In the genomic region with DNA sequence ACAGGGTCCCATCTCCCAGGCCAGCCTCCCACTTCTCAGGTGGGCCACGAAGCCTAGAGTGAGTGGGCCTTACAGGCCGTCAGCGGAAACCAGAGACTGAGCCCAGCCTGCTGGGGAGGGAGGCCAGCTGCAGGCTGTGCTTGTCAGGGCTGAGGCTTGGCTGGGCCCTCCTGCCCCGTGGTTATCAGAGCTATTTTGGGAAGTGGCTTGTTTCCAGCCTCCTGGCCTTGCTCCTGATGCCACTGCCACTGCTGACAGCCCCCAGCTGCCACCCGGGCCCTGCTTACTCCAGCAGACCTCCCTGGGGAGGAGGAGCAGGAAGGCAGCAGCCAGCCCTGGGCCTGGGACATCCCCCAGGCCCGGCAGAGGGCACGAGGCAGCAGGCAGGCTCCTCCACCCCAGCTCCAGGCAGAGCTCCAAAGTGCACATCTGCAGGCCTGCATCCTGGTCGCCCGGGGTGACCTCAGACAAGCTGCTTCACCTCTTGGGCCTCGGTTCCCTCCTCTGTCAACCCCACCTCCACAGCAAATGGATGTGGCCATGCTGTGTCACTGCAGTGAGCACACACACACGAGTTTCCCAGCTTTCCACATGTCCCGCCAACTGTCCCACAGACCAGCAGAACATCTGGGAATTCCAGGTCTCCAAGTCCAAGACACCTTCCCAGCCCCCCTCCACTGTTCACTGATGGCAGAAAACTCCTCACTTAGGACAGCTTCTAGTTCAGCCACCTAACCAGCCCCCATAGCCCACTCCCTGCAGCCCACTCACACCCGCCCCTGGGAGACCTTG, we compare ENCODE assay signal across 8 cellular contexts. TPM values are rescaled to one million over a fixed set of nuclear protein-coding genes. Genes with fewer than 3 reads are reported as not detected.
DNase-seq lines count a peak whose midpoint lies in the region; ATAC-seq and TF ChIP-seq lines count a peak whose summit lies in the region.
"Not testable (repeated sequence)": the region's sequence is repeated elsewhere in the genome, so short reads cannot be mapped to it uniquely, and the experiment has no call there.

No MANE protein-coding gene starts in this region.

- not testable (repeated sequence) for H3K9me3 ChIP-seq in body of pancreas, upper lobe of left lung

- not testable (repeated sequence) for H3K4me3 Mint-ChIP-seq in activated CD4-positive, alpha-beta T cell treated with anti-CD3 and anti-CD28 coated beads, Interleukin-2, amount 10 ng/mL, durations not matched to agents 7 days and 5 days

- not testable (repeated sequence) for H3K9me3 Mint-ChIP-seq in activated CD4-positive, alpha-beta T cell treated with anti-CD3 and anti-CD28 coated beads, Interleukin-2, amount 10 ng/mL, durations not matched to agents 7 days and 5 days

- H3K27me3 Mint-ChIP-seq in activated CD4-positive, alpha-beta T cell treated with anti-CD3 and anti-CD28 coated beads, Interleukin-2, amount 10 ng/mL, durations not matched to agents 7 days and 5 days: not testable (repeated sequence)

- not testable (repeated sequence) for H3K27me3 ChIP-seq in body of pancreas, upper lobe of left lung

- not testable (repeated sequence) for TF ChIP-seq CTCF in GM12865 (IDR thresholded peaks at IDR 0.05; ENCODE audit: insufficient read depth, low read depth, low read length, missing control alignments); body of pancreas (IDR thresholded peaks at IDR 0.05); upper lobe of left lung (IDR thresholded peaks at IDR 0.05)

- CTCF ChIA-PET in activated CD4-positive, alpha-beta T cell treated with anti-CD3 and anti-CD28 coated beads, Interleukin-2, amount 10 ng/mL, durations not matched to agents 7 days and 5 days (lab: Charles Lee): interaction anchor here (2.3 kb wide), 1 partner anchor 9 kb away, joined by 15 read pairs; no protein-coding TSS in a partner anchor

- ATAC-seq in body of pancreas (peak; percentile 41), upper lobe of left lung (ENCODE audit: low FRiP score in 2 of 2) (peak; percentile 20 to 31)

- peaks cover 29% of the 10 kb centered on the region for H3K4me1 Mint-ChIP-seq in activated CD4-positive, alpha-beta T cell treated with anti-CD3 and anti-CD28 coated beads, Interleukin-2, amount 10 ng/mL, durations not matched to agents 7 days and 5 days

- H3K36me3 Mint-ChIP-seq in activated CD4-positive, alpha-beta T cell treated with anti-CD3 and anti-CD28 coated beads, Interleukin-2, amount 10 ng/mL, durations not matched to agents 7 days and 5 days (ENCODE audit: low read depth): not testable (repeated sequence)

- WGBS in body of pancreas, 2 donors: 18 to 38% methylated on average over 4 to 13 of the region's 13 CpGs
- 69 to 71% methylated on average over 5 to 8 of the region's 13 CpGs for WGBS in upper lobe of left lung, 2 donors

- H3K27ac ChIP-seq in body of pancreas (peak overlapping the region in 1 of 4 donors; percentile 36), upper lobe of left lung (peak overlapping the region in 3 of 4 donors; percentile 61 to 68 (median 64))

- POLR2A ChIA-PET in activated CD4-positive, alpha-beta T cell treated with anti-CD3 and anti-CD28 coated beads, Interleukin-2, amount 10 ng/mL, durations not matched to agents 7 days and 5 days (lab: Charles Lee): not testable (repeated sequence)

- not testable (repeated sequence) for TF ChIP-seq POLR2A in body of pancreas (IDR thresholded peaks at IDR 0.05); upper lobe of left lung (IDR thresholded peaks at IDR 0.05)

- H3K4me3 ChIP-seq in GM12865 (ENCODE audit: low read depth, low read length); body of pancreas; upper lobe of left lung: not testable (repeated sequence)

- intact Hi-C loops in body of pancreas (cut with DNase I): not testable (repeated sequence)

- TF ChIP-seq EP300 in upper lobe of left lung (IDR thresholded peaks at IDR 0.05): not testable (repeated sequence)

- peak overlapping the region; percentile 64 for H3K27ac Mint-ChIP-seq in activated CD4-positive, alpha-beta T cell treated with anti-CD3 and anti-CD28 coated beads, Interleukin-2, amount 10 ng/mL, durations not matched to agents 7 days and 5 days

- DNase-seq in GM12865 (ENCODE audit: low read depth) (peak; percentile 57), NCI-H2171 treated with DMSO at 0.1 percent for 48 hours (lab: John Stamatoyannopoulos, UW) (peak; percentile 61), body of pancreas (peak in 3 of 4 donors; percentile 22 to 41 (median 36)), globus pallidus (ENCODE audit: low spot score) (peak; percentile 73), lung microvascular endothelial cell (ENCODE audit: low read depth in 2 of 2) (peak; percentile 48 to 69), putamen (ENCODE audit: low spot score) (peak; percentile 49), upper lobe of left lung (peak in 1 of 2 donors; percentile 86)
- DNase-seq in activated CD4-positive, alpha-beta T cell treated with anti-CD3 and anti-CD28 coated beads, Interleukin-2, amount 10 ng/mL, durations not matched to agents 7 days and 5 days: not testable (repeated sequence)

- H3K4me1 ChIP-seq in body of pancreas: peaks cover 11% of the 10 kb centered on the region
- peaks cover 21 to 32% (median 28%) of the 10 kb centered on the region in 4 donors for H3K4me1 ChIP-seq in upper lobe of left lung

- H3K36me3 ChIP-seq in body of pancreas (replicated peaks in 1 of 2; ENCODE audit: insufficient read depth in 1 of 2, low read depth in 2 of 2); upper lobe of left lung: not testable (repeated sequence)

RNA-seq across cellular contexts. Expression of a gene that starts 51.0 kb away (rescaled TPM):
- under 1 TPM; 0.10 to 0.12 TPM for total RNA-seq in activated CD4-positive, alpha-beta T cell treated with anti-CD3 and anti-CD28 coated beads, Interleukin-2, amount 10 ng/mL, durations not matched to agents 7 days and 5 days
- total RNA-seq in body of pancreas: 1 to 10 TPM in 1 of 2 donors, under 1 TPM in 1; 0.33 to 2.1 TPM
- 2.6 and 7.0 TPM in 2 replicates for total RNA-seq in lung microvascular endothelial cell
- 10 to 100 TPM in 1 of 6 donors, 1 to 10 TPM in 5; 1.8 to 10.2 (median 5.1) TPM for total RNA-seq in upper lobe of left lung
